ENCODE assay signal across 20 cellular contexts in the genomic region with DNA sequence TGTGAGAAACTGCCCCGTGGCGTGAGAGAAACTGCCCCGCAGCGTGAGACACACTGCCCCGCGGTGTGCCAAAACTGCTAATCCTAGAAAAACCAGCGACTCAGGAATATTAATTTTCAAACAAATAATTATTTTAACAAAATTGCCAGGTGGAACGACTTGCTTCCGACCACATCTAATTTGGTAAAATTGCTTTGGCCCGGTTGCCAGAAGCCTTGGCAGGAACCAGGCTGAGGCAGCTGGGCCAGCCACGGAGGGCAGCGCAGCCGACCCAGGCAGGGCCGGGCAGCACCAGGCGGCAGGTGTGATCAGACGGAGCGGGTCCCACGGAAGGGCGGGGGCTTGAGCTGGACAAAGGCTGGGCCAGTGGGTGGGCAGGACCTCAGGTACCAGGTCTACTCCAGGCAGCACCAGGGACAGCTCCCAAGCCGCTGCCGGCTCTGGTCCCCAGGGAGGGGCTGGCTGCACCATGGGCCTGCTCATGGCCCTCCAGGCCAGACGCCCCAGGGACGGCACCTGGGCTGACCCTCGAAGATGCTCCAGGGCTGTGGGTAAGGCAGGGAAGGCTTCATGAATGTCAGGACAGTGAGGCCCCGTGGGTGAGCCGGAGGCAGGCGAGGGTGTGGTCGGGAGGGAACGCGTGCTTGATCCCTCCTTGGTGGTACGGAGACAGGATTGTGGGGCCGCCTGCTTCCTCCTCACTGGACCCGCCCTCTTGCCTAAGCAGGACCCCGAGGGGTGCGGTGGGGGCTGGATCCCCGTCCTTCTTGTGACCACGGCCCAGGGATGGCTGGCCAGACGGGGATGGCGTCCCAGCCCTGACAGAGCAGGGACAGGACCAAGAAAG. TPM values are rescaled to one million over a fixed set of nuclear protein-coding genes. Genes with fewer than 3 reads are reported as not detected.
DNase-seq lines count a peak whose midpoint lies in the region; ATAC-seq lines count a peak whose summit lies in the region.
"Had no signal": no experiment of that assay in that cellular context is flagged by ENCODE, and none has a peak within 500 bp of the region (broad histone marks: within the 10 kb centered on the region; RNA-seq: fewer than 3 reads in every experiment).

No MANE protein-coding gene starts in this region.

- no peaks in the 10 kb centered on the region for H3K9me3 Mint-ChIP-seq in activated T-cell treated with anti-CD3 and anti-CD28 coated beads, Interleukin-2, amount 50 U/mL, for 72 hours
- H3K9me3 Mint-ChIP-seq: activated T-helper 17 cell treated with anti-CD3 and anti-CD28 coated beads, Interleukin-2, amount 50 U/mL, for 72 hours; CD8-positive, alpha-beta memory T cell had no signal

- no peak for ATAC-seq in activated T-cell treated with anti-CD3 and anti-CD28 coated beads, Interleukin-2, amount 50 U/mL, for 72 hours (replicated peaks in 1 of 2)
- no peak for ATAC-seq in GM19467 (IDR thresholded peaks at IDR 0.05; ENCODE audit: unreplicated experiment)
- ATAC-seq: activated T-helper 17 cell treated with anti-CD3 and anti-CD28 coated beads, Interleukin-2, amount 50 U/mL, for 72 hours; T-helper 17 cell had no signal

- DNase-seq in A172 (ENCODE audit: low spot score) = peak; percentile 13
- DNase-seq in H7 = peak; percentile 97
- DNase-seq in left kidney (ENCODE audit: low read depth, low spot score) = peak; percentile 89
- DNase-seq in activated T-cell treated with anti-CD3 and anti-CD28 coated beads, Interleukin-2, amount 50 U/mL, for 72 hours = no peak
- no peak for DNase-seq in NK-92 treated with Interleukin-12 subunit alpha and Interleukin-12 subunit beta, amount 100 ng/mL, for 24 hours (lab: John Stamatoyannopoulos, UW)
- no peak for DNase-seq in stimulated activated CD4-positive, alpha-beta T cell treated with anti-CD3 and anti-CD28 coated beads, Interleukin-2, amount 100 ng/mL, for 24 hours
- DNase-seq: CD8-positive, alpha-beta memory T cell; glutamatergic neuron; GOT3; NCI-H1694 treated with DMSO at 0.1 percent for 48 hours; NCI-H226; SHP77 treated with DMSO at 0.1 percent for 48 hours; T-helper 17 cell had no signal

- H3K4me3 Mint-ChIP-seq in activated T-cell treated with anti-CD3 and anti-CD28 coated beads, Interleukin-2, amount 50 U/mL, for 72 hours = no peak overlapping the region
- H3K4me3 Mint-ChIP-seq: activated T-helper 17 cell treated with anti-CD3 and anti-CD28 coated beads, Interleukin-2, amount 50 U/mL, for 72 hours; CD8-positive, alpha-beta memory T cell; T-helper 17 cell had no signal

- no peaks in the 10 kb centered on the region for H3K27me3 ChIP-seq in H7 (ENCODE audit: control insufficient read depth, insufficient read depth, low read length)
- H3K27me3 ChIP-seq: thyroid gland had no signal

- no peaks in the 10 kb centered on the region for H3K4me1 Mint-ChIP-seq in activated T-cell treated with anti-CD3 and anti-CD28 coated beads, Interleukin-2, amount 50 U/mL, for 72 hours (ENCODE audit: low read depth)
- H3K4me1 Mint-ChIP-seq: activated T-helper 17 cell treated with anti-CD3 and anti-CD28 coated beads, Interleukin-2, amount 50 U/mL, for 72 hours; CD8-positive, alpha-beta memory T cell; T-helper 17 cell had no signal

- H3K36me3 Mint-ChIP-seq in activated T-cell treated with anti-CD3 and anti-CD28 coated beads, Interleukin-2, amount 50 U/mL, for 72 hours (ENCODE audit: insufficient read depth in 2 of 2) = no peaks in the 10 kb centered on the region
- H3K36me3 Mint-ChIP-seq: CD8-positive, alpha-beta memory T cell had no signal

- no peaks in the 10 kb centered on the region for H3K27me3 Mint-ChIP-seq in activated T-cell treated with anti-CD3 and anti-CD28 coated beads, Interleukin-2, amount 50 U/mL, for 72 hours (ENCODE audit: low read depth)

- H3K27ac Mint-ChIP-seq in activated T-cell treated with anti-CD3 and anti-CD28 coated beads, Interleukin-2, amount 50 U/mL, for 72 hours = no peak overlapping the region
- H3K27ac Mint-ChIP-seq: activated T-helper 17 cell treated with anti-CD3 and anti-CD28 coated beads, Interleukin-2, amount 50 U/mL, for 72 hours; CD8-positive, alpha-beta memory T cell; T-helper 17 cell had no signal

- no peak overlapping the region for H3K4me3 ChIP-seq in H7 (ENCODE audit: insufficient read depth, low read depth, low read length)
- H3K4me3 ChIP-seq: cardiac muscle cell, esophagus muscularis mucosa, thyroid gland had no signal

- H3K27ac ChIP-seq in angular gyrus (ENCODE audit: low read depth, low read length) = peak overlapping the region; percentile 16
- H3K27ac ChIP-seq: cardiac muscle cell, esophagus muscularis mucosa, thyroid gland had no signal

- no peaks in the 10 kb centered on the region for H3K36me3 ChIP-seq in H7 (replicated peaks; ENCODE audit: control insufficient read depth, insufficient read depth, low read length)
- H3K36me3 ChIP-seq: cardiac muscle cell, esophagus muscularis mucosa, thyroid gland had no signal

RNA-seq across cellular contexts. Expression of a gene that starts 7.7 kb away (rescaled TPM):
- 0.24 and 0.43 TPM in 2 replicates for total RNA-seq in A172 (2014; rRNA removed; shearing (Covaris generic))
- 0.37 and 0.62 TPM in 2 replicates for total RNA-seq in H7 (2014; rRNA removed; shearing (Covaris generic))
- not detected for total RNA-seq in activated T-cell treated with anti-CD3 and anti-CD28 coated beads, Interleukin-2, amount 50 U/mL, for 72 hours
- total RNA-seq: activated T-helper 17 cell treated with anti-CD3 and anti-CD28 coated beads, Interleukin-2, amount 50 U/mL, for 72 hours; CD8-positive, alpha-beta memory T cell; Daoy; T-helper 17 cell had no signal

Comparison
In these comparisons a context has a peak if more than half of its experiments do, and no peak if none do; other contexts are left out.
1. DNase-seq: peak in A172 (single experiment), H7 (single experiment) and left kidney (single experiment); none in activated T-cell treated with anti-CD3 and anti-CD28 coated beads, Interleukin-2, amount 50 U/mL, for 72 hours (0 of 2), NK-92 treated with Interleukin-12 subunit alpha and Interleukin-12 subunit beta, amount 100 ng/mL, for 24 hours (single experiment) and stimulated activated CD4-positive, alpha-beta T cell treated with anti-CD3 and anti-CD28 coated beads, Interleukin-2, amount 100 ng/mL, for 24 hours (0 of 2).